Comparison of ENCODE assay signal across 19 cellular contexts in the genomic region with DNA sequence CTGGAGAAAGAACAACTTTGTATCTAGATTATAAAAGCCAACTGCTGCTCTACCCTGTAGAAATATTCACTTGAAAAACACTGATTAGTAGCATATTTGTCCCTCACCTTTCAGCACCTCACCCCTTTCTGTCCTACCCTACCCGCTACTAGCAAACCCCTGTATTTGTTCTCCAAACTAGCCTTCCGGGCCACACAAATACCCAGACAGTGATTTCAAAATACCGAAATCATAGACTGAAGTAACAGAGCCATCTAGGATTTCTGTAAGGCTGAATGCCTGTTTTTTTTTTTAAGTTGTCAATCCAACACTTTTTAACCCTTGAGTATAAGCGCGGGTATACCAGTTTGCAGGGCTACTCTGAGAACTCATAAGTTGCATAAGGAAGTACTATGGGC. TPM values are rescaled to one million over a fixed set of nuclear protein-coding genes. Genes with fewer than 3 reads are reported as not detected.
"Had no signal": no experiment of that assay in that cellular context is flagged by ENCODE, and none has a peak within 500 bp of the region (broad histone marks: within the 10 kb centered on the region; RNA-seq: fewer than 3 reads in every experiment).

No MANE protein-coding gene starts in this region.

- H3K27ac ChIP-seq: colonic mucosa, lower lobe of right lung, right lobe of liver, SK-N-MC had no signal

- H3K9me3 ChIP-seq: colonic mucosa, lower lobe of right lung, right lobe of liver, transverse colon, uterus had no signal

- H3K4me1 ChIP-seq: colonic mucosa, lower lobe of right lung, transverse colon, uterus had no signal

- H3K4me3 ChIP-seq: colonic mucosa, right lobe of liver, SK-N-MC had no signal

- DNase-seq: activated CD4-positive, alpha-beta memory T cell treated with anti-CD3 and anti-CD28 coated beads for 36 hours; activated CD4-positive, alpha-beta T cell treated with anti-CD3 and anti-CD28 coated beads for 36 hours; activated naive CD8-positive, alpha-beta T cell treated with anti-CD3 and anti-CD28 coated beads, Interleukin-2, amount 10 ng/mL, durations not matched to agents 7 days and 5 days; activated T-cell treated with anti-CD3 and anti-CD28 coated beads for 4 hours; central memory CD4-positive, alpha-beta T cell; colonic mucosa; lower lobe of right lung; midbrain; nephron progenitor cell; occipital lobe; right lobe of liver; stimulated activated naive CD4-positive, alpha-beta T cell; transverse colon had no signal

- H3K36me3 ChIP-seq: colonic mucosa, lower lobe of right lung, right lobe of liver, transverse colon, uterus had no signal

- H3K27me3 ChIP-seq: colonic mucosa, right lobe of liver, transverse colon, uterus had no signal

RNA-seq across cellular contexts. Expression of a gene that starts 0.4 kb away (rescaled TPM):
- total RNA-seq: activated CD4-positive, alpha-beta memory T cell treated with anti-CD3 and anti-CD28 coated beads for 36 hours; activated CD4-positive, alpha-beta T cell treated with anti-CD3 and anti-CD28 coated beads for 36 hours; activated naive CD8-positive, alpha-beta T cell treated with anti-CD3 and anti-CD28 coated beads, Interleukin-2, amount 10 ng/mL, durations not matched to agents 7 days and 5 days; activated T-helper 1 cell treated with anti-CD3 and anti-CD28 coated beads, Interleukin-12 subunit alpha, Interleukin-12 subunit beta, Interleukin-2, Interleukin-4 antibody, amounts not matched to agents 30 ng/mL and 10 ng/mL and 1 ng/mL, durations not matched to agents 14 hours and 24 hours and 36 hours; occipital lobe; progenitor cell of endocrine pancreas; T-helper 2 cell treated with Interferon-gamma antibody and Interleukin-4, amounts not matched to agents 100 ng/mL and 5 ng/mL, for 36 hours; WTC11 had no signal
